In genomic region chr5:73121109-73121443, GRCh38 we compare ENCODE assay signal across 10 cellular contexts. TPM values are rescaled to one million over a fixed set of nuclear protein-coding genes. Genes with fewer than 3 reads are reported as not detected.
A peak's percentile ranks its signal among the peaks of the same experiment; 100 is the strongest.
DNase-seq lines count a peak whose midpoint lies in the region; ATAC-seq lines count a peak whose summit lies in the region.
"Had no signal": no experiment of that assay in that cellular context is flagged by ENCODE, and none has a peak within 500 bp of the region (broad histone marks: within the 10 kb centered on the region; RNA-seq: fewer than 3 reads in every experiment).

No MANE protein-coding gene starts in this region.

- H3K27me3 Mint-ChIP-seq in naive thymus-derived CD8-positive, alpha-beta T cell: peaks cover 44 to 86% (median 60%) of the 10 kb centered on the region in 5 donors

- peak overlapping the region; percentile 52 for H3K4me3 ChIP-seq in MG63
- peak overlapping the region; percentile 67 for H3K4me3 ChIP-seq in endocrine pancreas (ENCODE audit: control insufficient read depth, insufficient read depth, low read length)

- 0 out of 2 replicates have a peak, but pooled peaks cover 6% of the 10 kb centered on the region for H3K36me3 ChIP-seq in MG63
- no peaks in the 10 kb centered on the region for H3K36me3 ChIP-seq in endocrine pancreas (ENCODE audit: control insufficient read depth, insufficient read depth, low read length)

- DNase-seq in AG20443 (ENCODE audit: low spot score) (peak; percentile 20), MG63 (no peak), HuH-7.5 (ENCODE audit: low spot score) (no peak), NAMALWA (ENCODE audit: low spot score) (no peak)
- DNase-seq in naive thymus-derived CD8-positive, alpha-beta T cell: no peak
- DNase-seq in effector CD4-positive, alpha-beta T cell: no peak
- DNase-seq: NCI-H1694; stimulated activated CD4-positive, alpha-beta T cell treated with anti-CD3 and anti-CD28 coated beads, Interleukin-2, amount 100 ng/mL, for 48 hours had no signal

- H3K27me3 ChIP-seq in MG63 (no peaks in the 10 kb centered on the region), endocrine pancreas (ENCODE audit: control insufficient read depth, insufficient read depth, low read length) (no peaks in the 10 kb centered on the region)

- H3K27ac Mint-ChIP-seq in naive thymus-derived CD8-positive, alpha-beta T cell: no peak overlapping the region

- no peaks in the 10 kb centered on the region for H3K9me3 ChIP-seq in MG63
- H3K9me3 ChIP-seq in endocrine pancreas (ENCODE audit: control insufficient read depth, low read length): no peaks in the 10 kb centered on the region

- no peak for ATAC-seq in naive thymus-derived CD8-positive, alpha-beta T cell
- ATAC-seq in GM21526 (IDR thresholded peaks at IDR 0.05; ENCODE audit: low FRiP score, unreplicated experiment): no peak

- H3K4me3 Mint-ChIP-seq in naive thymus-derived CD8-positive, alpha-beta T cell: peak overlapping the region; percentile 1 to 84 (median 40)

- H3K4me1 ChIP-seq in endocrine pancreas (ENCODE audit: control insufficient read depth, insufficient read depth, low read length): no peaks in the 10 kb centered on the region

- no peaks in the 10 kb centered on the region for H3K36me3 Mint-ChIP-seq in naive thymus-derived CD8-positive, alpha-beta T cell

- no peaks in the 10 kb centered on the region for H3K9me3 Mint-ChIP-seq in naive thymus-derived CD8-positive, alpha-beta T cell

- peak overlapping the region; percentile 31 for H3K9ac ChIP-seq in endocrine pancreas (ENCODE audit: control insufficient read depth, insufficient read depth, low read length)

- POLR2A ChIA-PET in naive thymus-derived CD8-positive, alpha-beta T cell (lab: Charles Lee): no interaction called here

- peaks cover 7 to 33% (median 28%) of the 10 kb centered on the region in 4 donors for H3K4me1 Mint-ChIP-seq in naive thymus-derived CD8-positive, alpha-beta T cell

RNA-seq across cellular contexts. Expression of gene TMEM171, which starts 0.7 kb away (rescaled TPM):
- 0.96 and 4.3 TPM in 2 replicates for total RNA-seq in MG63 (2014; rRNA removed; shearing (Covaris generic); ENCODE audit: low replicate concordance)
- not detected for total RNA-seq in naive thymus-derived CD8-positive, alpha-beta T cell
- polyA plus RNA-seq in naive thymus-derived CD8-positive, alpha-beta T cell: 1 to 10 TPM in 1 of 3 donors, under 1 TPM in 1, not detected in 1; 0.16 to 5.4 TPM

RNA-seq across cellular contexts. Expression of gene TMEM174, which starts 51.9 kb away (rescaled TPM):
- not detected in 2 replicates for total RNA-seq in MG63 (2014; rRNA removed; shearing (Covaris generic); ENCODE audit: low replicate concordance)
- total RNA-seq in naive thymus-derived CD8-positive, alpha-beta T cell: not detected
- polyA plus RNA-seq in naive thymus-derived CD8-positive, alpha-beta T cell: not detected
